ENCODE assay signal across 24 cellular contexts in the genomic region with DNA sequence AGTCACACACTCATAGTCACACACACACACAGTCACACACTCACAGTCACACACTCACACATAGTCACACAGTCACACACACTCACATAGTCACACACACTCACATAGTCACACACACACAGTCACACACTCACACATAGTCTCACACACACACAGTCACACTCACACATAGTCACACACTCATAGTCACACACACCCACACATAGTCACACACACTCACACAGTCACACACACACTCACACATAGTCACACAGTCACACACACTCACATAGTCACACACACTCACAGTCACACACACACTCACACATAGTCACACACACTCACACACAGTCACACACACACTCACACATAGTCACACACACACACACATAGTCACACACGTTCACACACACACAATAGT. TPM values are rescaled to one million over a fixed set of nuclear protein-coding genes. Genes with fewer than 3 reads are reported as not detected.
"Had no signal": no experiment of that assay in that cellular context is flagged by ENCODE, and none has a peak within 500 bp of the region (broad histone marks: within the 10 kb centered on the region; RNA-seq: fewer than 3 reads in every experiment).

No MANE protein-coding gene starts in this region.

- H3K9me3 Mint-ChIP-seq: activated naive CD8-positive, alpha-beta T cell treated with anti-CD3 and anti-CD28 coated beads for 36 hours; activated T-helper 17 cell treated with anti-CD3 and anti-CD28 coated beads, Interleukin-2, amount 50 U/mL, for 72 hours had no signal

- H3K4me1 Mint-ChIP-seq: activated CD4-positive, alpha-beta memory T cell treated with anti-CD3 and anti-CD28 coated beads, Interleukin-2, amount 10 ng/mL, durations not matched to agents 7 days and 5 days; activated CD4-positive, alpha-beta T cell treated with anti-CD3 and anti-CD28 coated beads, Interleukin-2, amount 10 ng/mL, durations not matched to agents 7 days and 5 days; activated naive CD4-positive, alpha-beta T cell treated with anti-CD3 and anti-CD28 coated beads, Interleukin-2, amount 10 ng/mL, durations not matched to agents 7 days and 5 days; activated naive CD8-positive, alpha-beta T cell treated with anti-CD3 and anti-CD28 coated beads for 36 hours; activated T-helper 17 cell treated with anti-CD3 and anti-CD28 coated beads, Interleukin-2, amount 50 U/mL, for 72 hours; T-cell had no signal

- H3K4me3 Mint-ChIP-seq: activated CD4-positive, alpha-beta memory T cell treated with anti-CD3 and anti-CD28 coated beads, Interleukin-2, amount 10 ng/mL, durations not matched to agents 7 days and 5 days; activated CD4-positive, alpha-beta T cell treated with anti-CD3 and anti-CD28 coated beads, Interleukin-2, amount 10 ng/mL, durations not matched to agents 7 days and 5 days; activated naive CD4-positive, alpha-beta T cell treated with anti-CD3 and anti-CD28 coated beads, Interleukin-2, amount 10 ng/mL, durations not matched to agents 7 days and 5 days; activated naive CD8-positive, alpha-beta T cell treated with anti-CD3 and anti-CD28 coated beads for 36 hours; activated T-helper 17 cell treated with anti-CD3 and anti-CD28 coated beads, Interleukin-2, amount 50 U/mL, for 72 hours; T-cell had no signal

- H3K27ac ChIP-seq: PC-9, SK-N-MC, VCaP had no signal

- DNase-seq: activated CD4-positive, alpha-beta memory T cell treated with anti-CD3 and anti-CD28 coated beads, Interleukin-2, amount 10 ng/mL, durations not matched to agents 7 days and 5 days; activated CD4-positive, alpha-beta T cell treated with anti-CD3 and anti-CD28 coated beads, Interleukin-2, amount 10 ng/mL, durations not matched to agents 7 days and 5 days; activated CD4-positive, CD25-positive, alpha-beta regulatory T cell; activated gamma-delta T cell treated with Interleukin-2 at 50 U/mL for 16 hours; activated naive CD4-positive, alpha-beta T cell treated with anti-CD3 and anti-CD28 coated beads, Interleukin-2, amount 10 ng/mL, durations not matched to agents 7 days and 5 days; activated naive CD8-positive, alpha-beta T cell treated with anti-CD3 and anti-CD28 coated beads for 36 hours; activated T-cell treated with anti-CD3 and anti-CD28 coated beads for 4 hours; activated T-cell treated with anti-CD3 and anti-CD28 coated beads, Interleukin-2, amount 50 U/mL, for 48 hours; caudate nucleus; Karpas-422; MM.1S; NCI-H1105; NCI-H1436 treated with DMSO at 0.1 percent for 48 hours; NCI-H187; NCI-H2081; NCI-H446; NCI-H524; PC-9; T-cell; T-helper 2 cell had no signal

- ATAC-seq: activated T-helper 17 cell treated with anti-CD3 and anti-CD28 coated beads, Interleukin-2, amount 50 U/mL, for 72 hours; T-cell had no signal

- H2AFZ ChIP-seq: PC-9 had no signal

- H3K4me3 ChIP-seq: PC-9, SK-N-MC had no signal

- H3K36me3 Mint-ChIP-seq: activated naive CD4-positive, alpha-beta T cell treated with anti-CD3 and anti-CD28 coated beads, Interleukin-2, amount 10 ng/mL, durations not matched to agents 7 days and 5 days; activated naive CD8-positive, alpha-beta T cell treated with anti-CD3 and anti-CD28 coated beads for 36 hours; T-cell had no signal

- H3K4me2 ChIP-seq: PC-9 had no signal

- H3K27ac Mint-ChIP-seq: activated CD4-positive, alpha-beta memory T cell treated with anti-CD3 and anti-CD28 coated beads, Interleukin-2, amount 10 ng/mL, durations not matched to agents 7 days and 5 days; activated CD4-positive, alpha-beta T cell treated with anti-CD3 and anti-CD28 coated beads, Interleukin-2, amount 10 ng/mL, durations not matched to agents 7 days and 5 days; activated naive CD4-positive, alpha-beta T cell treated with anti-CD3 and anti-CD28 coated beads, Interleukin-2, amount 10 ng/mL, durations not matched to agents 7 days and 5 days; activated naive CD8-positive, alpha-beta T cell treated with anti-CD3 and anti-CD28 coated beads for 36 hours; activated T-helper 17 cell treated with anti-CD3 and anti-CD28 coated beads, Interleukin-2, amount 50 U/mL, for 72 hours; T-cell had no signal

RNA-seq across cellular contexts. Expression of a gene that starts 4.1 kb away (rescaled TPM):
- total RNA-seq: activated CD4-positive, alpha-beta memory T cell treated with anti-CD3 and anti-CD28 coated beads, Interleukin-2, amount 10 ng/mL, durations not matched to agents 7 days and 5 days; activated CD4-positive, alpha-beta T cell treated with anti-CD3 and anti-CD28 coated beads, Interleukin-2, amount 10 ng/mL, durations not matched to agents 7 days and 5 days; activated CD8-positive, alpha-beta memory T cell treated with anti-CD3 and anti-CD28 coated beads for 36 hours; activated naive CD8-positive, alpha-beta T cell treated with anti-CD3 and anti-CD28 coated beads for 36 hours; PC-9 had no signal
